ENCODE assay signal across 1 cellular context in genomic region chr9:79571309-79572031, GRCh38.
TF ChIP-seq lines count a peak whose summit lies in the region.

Gene TLE4, plus strand, starts transcription at chr9:79571965. Its CDS starts 826 bp downstream, at chr9:79572791.

TF ChIP-seq in GM12878, 131 proteins besides CTCF, POLR2A, EP300 and RAD21 (continued from another document and continues in another):
- TF ChIP-seq MLLT1 (IDR thresholded peaks at IDR 0.05) (no peak), NRF1 (conservative IDR thresholded peaks at IDR 0.05; ENCODE audit: low read depth, low read length) (no peak), TCF12 (IDR thresholded peaks at IDR 0.05; ENCODE audit: low read depth, low read length) (no peak), MTA3 (IDR thresholded peaks at IDR 0.05; ENCODE audit: borderline replicate concordance, low read length) (no peak), POLR2AphosphoS5 (IDR thresholded peaks at IDR 0.05; ENCODE audit: low read length) (peak; percentile 99), KDM1A (IDR thresholded peaks at IDR 0.05; ENCODE audit: borderline replicate concordance) (no peak), PKNOX1 (IDR thresholded peaks at IDR 0.05) (peak; percentile 99), ELK1 (IDR thresholded peaks at IDR 0.05; ENCODE audit: low read depth, low read length) (peak; percentile 92), CHD1 (IDR thresholded peaks at IDR 0.05; ENCODE audit: low read depth, low read length) (no peak), GATAD2B (conservative IDR thresholded peaks at IDR 0.05; ENCODE audit: low read depth) (no peak), PML (IDR thresholded peaks at IDR 0.05; ENCODE audit: low read length) (peak; percentile 88), CBFB (IDR thresholded peaks at IDR 0.05; ENCODE audit: low read depth) (peak; percentile 73; the same call in 1 of the 2 replicates), ZNF687 (IDR thresholded peaks at IDR 0.05) (no peak), NKRF (conservative IDR thresholded peaks at IDR 0.05) (peak; percentile 97), TBL1XR1 (IDR thresholded peaks at IDR 0.05; ENCODE audit: low read depth, low read length) (no peak; the same call in none of the 2 replicates), EZH2 (IDR thresholded peaks at IDR 0.05; ENCODE audit: borderline replicate concordance, control insufficient read depth, low read depth, low read length) (no peak), STAT3 (IDR thresholded peaks at IDR 0.05; ENCODE audit: low read depth, low read length) (no peak), ZNF622 (IDR thresholded peaks at IDR 0.05) (no peak), LARP7 (IDR thresholded peaks at IDR 0.05) (no peak), PBX3 (IDR thresholded peaks at IDR 0.05; ENCODE audit: insufficient replicate concordance, low read depth, low read length) (peak; percentile 88), HDAC2 (IDR thresholded peaks at IDR 0.05) (no peak), CREB1 (IDR thresholded peaks at IDR 0.05; ENCODE audit: low read depth) (peak; percentile 89), DPF2 (IDR thresholded peaks at IDR 0.05) (peak; percentile 93), CHD4 (IDR thresholded peaks at IDR 0.05) (no peak), ZNF384 (IDR thresholded peaks at IDR 0.05; ENCODE audit: borderline replicate concordance, low read depth, low read length) (no peak), TAF1 (IDR thresholded peaks at IDR 0.05; ENCODE audit: borderline replicate concordance, low read depth, low read length) (peak; percentile 95), ASH2L (IDR thresholded peaks at IDR 0.05; ENCODE audit: borderline replicate concordance, low read depth) (no peak), ZBED1 (IDR thresholded peaks at IDR 0.05; ENCODE audit: borderline replicate concordance) (no peak), NR2C2 (IDR thresholded peaks at IDR 0.05; ENCODE audit: borderline replicate concordance, control insufficient read depth, insufficient read length, low read depth) (no peak), SMAD5 (IDR thresholded peaks at IDR 0.05; ENCODE audit: low read depth) (peak; percentile 85; the same call in 1 of the 2 replicates), HSF1 (IDR thresholded peaks at IDR 0.05; ENCODE audit: low read depth, low read length) (0 out of 2 replicates have a peak, but pooled peaks have one; percentile 22), NFIC (IDR thresholded peaks at IDR 0.05; ENCODE audit: low read depth, low read length) (no peak), YY1 (IDR thresholded peaks at IDR 0.05; ENCODE audit: low read depth, low read length) (peak; percentile 30; the same call in 1 of the 2 replicates), KLF5 (IDR thresholded peaks at IDR 0.05; ENCODE audit: partially characterized antibody) (no peak), RBBP5 (conservative IDR thresholded peaks at IDR 0.05) (no peak), TCF3 (IDR thresholded peaks at IDR 0.05; ENCODE audit: borderline replicate concordance, insufficient read depth, low read depth, low read length) (peak; percentile 69; the same call in 1 of the 2 replicates), IRF5 (IDR thresholded peaks at IDR 0.05; ENCODE audit: borderline replicate concordance) (no peak), HDGF (IDR thresholded peaks at IDR 0.05) (peak; percentile 63; the same call in 1 of the 2 replicates), ATF2 (IDR thresholded peaks at IDR 0.05; ENCODE audit: low read length) (no peak), NBN (IDR thresholded peaks at IDR 0.05) (no peak; the same call in 1 of the 2 replicates), BMI1 (IDR thresholded peaks at IDR 0.05; ENCODE audit: borderline replicate concordance) (no peak), BRCA1 (IDR thresholded peaks at IDR 0.05; ENCODE audit: low read depth, low read length) (no peak), ZBTB33 (IDR thresholded peaks at IDR 0.05) (no peak; the same call in 1 of the 2 replicates), POLR2AphosphoS2 (IDR thresholded peaks at IDR 0.05; ENCODE audit: low read depth, low read length) (peak; percentile 93), SREBF2 (IDR thresholded peaks at IDR 0.05; ENCODE audit: low read length) (no peak), FOXM1 (IDR thresholded peaks at IDR 0.05; ENCODE audit: low read depth, low read length) (no peak), SMC3 (IDR thresholded peaks at IDR 0.05; ENCODE audit: borderline replicate concordance, low read length) (no peak), ZNF207 (IDR thresholded peaks at IDR 0.05; ENCODE audit: borderline replicate concordance) (no peak; the same call in 1 of the 2 replicates), CBX5 (IDR thresholded peaks at IDR 0.05; ENCODE audit: low read depth) (0 out of 2 replicates have a peak, but pooled peaks have one; percentile 68), NFXL1 (IDR thresholded peaks at IDR 0.05; ENCODE audit: borderline replicate concordance) (no peak)
